In the genomic region with DNA sequence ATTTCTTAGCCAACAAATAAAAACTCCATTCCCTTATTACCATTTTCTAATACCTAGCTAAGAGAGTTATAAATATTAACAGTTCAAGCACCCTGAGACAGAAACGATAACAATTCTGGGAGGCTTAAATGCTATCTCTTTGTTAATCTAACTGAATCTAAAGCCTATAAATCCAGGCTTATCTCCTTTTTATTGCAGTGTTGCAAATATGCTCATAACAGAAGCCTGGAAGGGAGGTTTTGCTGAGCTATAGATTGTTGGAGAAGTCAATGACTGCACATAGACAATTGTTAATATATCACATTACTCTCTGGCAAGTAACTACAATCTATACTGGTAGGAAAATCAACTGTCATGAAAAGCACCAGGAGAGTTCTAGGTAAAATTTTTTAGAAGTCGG, we compare ENCODE assay signal across 1 cellular context.
TF ChIP-seq lines count a peak whose summit lies in the region.

No MANE protein-coding gene starts in this region.

TF ChIP-seq in GM23338, 12 proteins besides CTCF, POLR2A, EP300 and RAD21 (continued from another document):
- TF ChIP-seq, protein P1, sequence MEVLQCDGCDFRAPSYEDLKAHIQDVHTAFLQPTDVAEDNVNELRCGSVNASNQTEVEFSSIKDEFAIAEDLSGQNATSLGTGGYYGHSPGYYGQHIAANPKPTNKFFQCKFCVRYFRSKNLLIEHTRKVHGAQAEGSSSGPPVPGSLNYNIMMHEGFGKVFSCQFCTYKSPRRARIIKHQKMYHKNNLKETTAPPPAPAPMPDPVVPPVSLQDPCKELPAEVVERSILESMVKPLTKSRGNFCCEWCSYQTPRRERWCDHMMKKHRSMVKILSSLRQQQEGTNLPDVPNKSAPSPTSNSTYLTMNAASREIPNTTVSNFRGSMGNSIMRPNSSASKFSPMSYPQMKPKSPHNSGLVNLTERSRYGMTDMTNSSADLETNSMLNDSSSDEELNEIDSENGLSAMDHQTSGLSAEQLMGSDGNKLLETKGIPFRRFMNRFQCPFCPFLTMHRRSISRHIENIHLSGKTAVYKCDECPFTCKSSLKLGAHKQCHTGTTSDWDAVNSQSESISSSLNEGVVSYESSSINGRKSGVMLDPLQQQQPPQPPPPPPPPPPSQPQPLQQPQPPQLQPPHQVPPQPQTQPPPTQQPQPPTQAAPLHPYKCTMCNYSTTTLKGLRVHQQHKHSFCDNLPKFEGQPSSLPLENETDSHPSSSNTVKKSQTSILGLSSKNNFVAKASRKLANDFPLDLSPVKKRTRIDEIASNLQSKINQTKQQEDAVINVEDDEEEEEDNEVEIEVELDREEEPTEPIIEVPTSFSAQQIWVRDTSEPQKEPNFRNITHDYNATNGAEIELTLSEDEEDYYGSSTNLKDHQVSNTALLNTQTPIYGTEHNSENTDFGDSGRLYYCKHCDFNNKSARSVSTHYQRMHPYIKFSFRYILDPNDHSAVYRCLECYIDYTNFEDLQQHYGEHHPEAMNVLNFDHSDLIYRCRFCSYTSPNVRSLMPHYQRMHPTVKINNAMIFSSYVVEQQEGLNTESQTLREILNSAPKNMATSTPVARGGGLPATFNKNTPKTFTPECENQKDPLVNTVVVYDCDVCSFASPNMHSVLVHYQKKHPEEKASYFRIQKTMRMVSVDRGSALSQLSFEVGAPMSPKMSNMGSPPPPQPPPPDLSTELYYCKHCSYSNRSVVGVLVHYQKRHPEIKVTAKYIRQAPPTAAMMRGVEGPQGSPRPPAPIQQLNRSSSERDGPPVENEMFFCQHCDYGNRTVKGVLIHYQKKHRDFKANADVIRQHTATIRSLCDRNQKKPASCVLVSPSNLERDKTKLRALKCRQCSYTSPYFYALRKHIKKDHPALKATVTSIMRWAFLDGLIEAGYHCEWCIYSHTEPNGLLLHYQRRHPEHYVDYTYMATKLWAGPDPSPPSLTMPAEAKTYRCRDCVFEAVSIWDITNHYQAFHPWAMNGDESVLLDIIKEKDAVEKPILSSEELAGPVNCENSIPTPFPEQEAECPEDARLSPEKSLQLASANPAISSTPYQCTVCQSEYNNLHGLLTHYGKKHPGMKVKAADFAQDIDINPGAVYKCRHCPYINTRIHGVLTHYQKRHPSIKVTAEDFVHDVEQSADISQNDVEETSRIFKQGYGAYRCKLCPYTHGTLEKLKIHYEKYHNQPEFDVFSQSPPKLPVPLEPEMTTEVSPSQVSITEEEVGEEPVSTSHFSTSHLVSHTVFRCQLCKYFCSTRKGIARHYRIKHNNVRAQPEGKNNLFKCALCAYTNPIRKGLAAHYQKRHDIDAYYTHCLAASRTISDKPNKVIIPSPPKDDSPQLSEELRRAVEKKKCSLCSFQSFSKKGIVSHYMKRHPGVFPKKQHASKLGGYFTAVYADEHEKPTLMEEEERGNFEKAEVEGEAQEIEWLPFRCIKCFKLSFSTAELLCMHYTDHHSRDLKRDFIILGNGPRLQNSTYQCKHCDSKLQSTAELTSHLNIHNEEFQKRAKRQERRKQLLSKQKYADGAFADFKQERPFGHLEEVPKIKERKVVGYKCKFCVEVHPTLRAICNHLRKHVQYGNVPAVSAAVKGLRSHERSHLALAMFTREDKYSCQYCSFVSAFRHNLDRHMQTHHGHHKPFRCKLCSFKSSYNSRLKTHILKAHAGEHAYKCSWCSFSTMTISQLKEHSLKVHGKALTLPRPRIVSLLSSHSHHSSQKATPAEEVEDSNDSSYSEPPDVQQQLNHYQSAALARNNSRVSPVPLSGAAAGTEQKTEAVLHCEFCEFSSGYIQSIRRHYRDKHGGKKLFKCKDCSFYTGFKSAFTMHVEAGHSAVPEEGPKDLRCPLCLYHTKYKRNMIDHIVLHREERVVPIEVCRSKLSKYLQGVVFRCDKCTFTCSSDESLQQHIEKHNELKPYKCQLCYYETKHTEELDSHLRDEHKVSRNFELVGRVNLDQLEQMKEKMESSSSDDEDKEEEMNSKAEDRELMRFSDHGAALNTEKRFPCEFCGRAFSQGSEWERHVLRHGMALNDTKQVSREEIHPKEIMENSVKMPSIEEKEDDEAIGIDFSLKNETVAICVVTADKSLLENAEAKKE (CRISPR knock-in tag; IDR thresholded peaks at IDR 0.05): no peak
- TF ChIP-seq, protein P2, sequence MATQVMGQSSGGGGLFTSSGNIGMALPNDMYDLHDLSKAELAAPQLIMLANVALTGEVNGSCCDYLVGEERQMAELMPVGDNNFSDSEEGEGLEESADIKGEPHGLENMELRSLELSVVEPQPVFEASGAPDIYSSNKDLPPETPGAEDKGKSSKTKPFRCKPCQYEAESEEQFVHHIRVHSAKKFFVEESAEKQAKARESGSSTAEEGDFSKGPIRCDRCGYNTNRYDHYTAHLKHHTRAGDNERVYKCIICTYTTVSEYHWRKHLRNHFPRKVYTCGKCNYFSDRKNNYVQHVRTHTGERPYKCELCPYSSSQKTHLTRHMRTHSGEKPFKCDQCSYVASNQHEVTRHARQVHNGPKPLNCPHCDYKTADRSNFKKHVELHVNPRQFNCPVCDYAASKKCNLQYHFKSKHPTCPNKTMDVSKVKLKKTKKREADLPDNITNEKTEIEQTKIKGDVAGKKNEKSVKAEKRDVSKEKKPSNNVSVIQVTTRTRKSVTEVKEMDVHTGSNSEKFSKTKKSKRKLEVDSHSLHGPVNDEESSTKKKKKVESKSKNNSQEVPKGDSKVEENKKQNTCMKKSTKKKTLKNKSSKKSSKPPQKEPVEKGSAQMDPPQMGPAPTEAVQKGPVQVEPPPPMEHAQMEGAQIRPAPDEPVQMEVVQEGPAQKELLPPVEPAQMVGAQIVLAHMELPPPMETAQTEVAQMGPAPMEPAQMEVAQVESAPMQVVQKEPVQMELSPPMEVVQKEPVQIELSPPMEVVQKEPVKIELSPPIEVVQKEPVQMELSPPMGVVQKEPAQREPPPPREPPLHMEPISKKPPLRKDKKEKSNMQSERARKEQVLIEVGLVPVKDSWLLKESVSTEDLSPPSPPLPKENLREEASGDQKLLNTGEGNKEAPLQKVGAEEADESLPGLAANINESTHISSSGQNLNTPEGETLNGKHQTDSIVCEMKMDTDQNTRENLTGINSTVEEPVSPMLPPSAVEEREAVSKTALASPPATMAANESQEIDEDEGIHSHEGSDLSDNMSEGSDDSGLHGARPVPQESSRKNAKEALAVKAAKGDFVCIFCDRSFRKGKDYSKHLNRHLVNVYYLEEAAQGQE (IDR thresholded peaks at IDR 0.05; ENCODE audit: unreplicated experiment): no peak
- TF ChIP-seq NANOG (IDR thresholded peaks at IDR 0.05; ENCODE audit: borderline replicate concordance) (no peak), EZH2 (IDR thresholded peaks at IDR 0.05; ENCODE audit: low read depth, unreplicated experiment) (no peak), EZH2phosphoT487 (IDR thresholded peaks at IDR 0.05; ENCODE audit: unreplicated experiment) (no peak), ZNF331 (CRISPR knock-in tag; IDR thresholded peaks at IDR 0.05; ENCODE audit: low read depth) (no peak), POLR2AphosphoS5 (IDR thresholded peaks at IDR 0.05; ENCODE audit: low read depth) (no peak)
TF ChIP-seq in GM23338: peak in this region for 0.
